ENCODE assay signal across 1 cellular context in the genomic region with DNA sequence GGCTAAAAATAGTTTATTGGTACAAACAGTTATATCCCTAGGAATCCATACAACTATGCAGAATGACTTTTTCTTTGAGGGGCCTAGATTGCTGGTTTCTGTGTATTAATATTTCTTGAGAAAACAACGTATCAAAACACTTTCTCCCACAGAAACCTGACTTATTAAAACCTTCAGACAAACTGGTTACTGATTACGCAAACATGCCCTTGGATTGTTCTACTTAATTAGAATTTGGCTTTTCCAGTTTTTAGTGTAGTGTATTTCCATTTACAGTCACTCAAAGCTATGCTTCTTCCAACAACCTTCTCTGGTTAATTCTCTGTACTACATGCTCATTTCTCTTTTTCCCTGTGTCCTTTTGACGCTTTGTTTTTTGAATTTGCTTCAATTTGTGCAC.
TF ChIP-seq lines count a peak whose summit lies in the region.

No MANE protein-coding gene starts in this region.

TF ChIP-seq in GM23338, 12 proteins besides CTCF, POLR2A, EP300 and RAD21 (continued from another document):
- TF ChIP-seq, protein P1, sequence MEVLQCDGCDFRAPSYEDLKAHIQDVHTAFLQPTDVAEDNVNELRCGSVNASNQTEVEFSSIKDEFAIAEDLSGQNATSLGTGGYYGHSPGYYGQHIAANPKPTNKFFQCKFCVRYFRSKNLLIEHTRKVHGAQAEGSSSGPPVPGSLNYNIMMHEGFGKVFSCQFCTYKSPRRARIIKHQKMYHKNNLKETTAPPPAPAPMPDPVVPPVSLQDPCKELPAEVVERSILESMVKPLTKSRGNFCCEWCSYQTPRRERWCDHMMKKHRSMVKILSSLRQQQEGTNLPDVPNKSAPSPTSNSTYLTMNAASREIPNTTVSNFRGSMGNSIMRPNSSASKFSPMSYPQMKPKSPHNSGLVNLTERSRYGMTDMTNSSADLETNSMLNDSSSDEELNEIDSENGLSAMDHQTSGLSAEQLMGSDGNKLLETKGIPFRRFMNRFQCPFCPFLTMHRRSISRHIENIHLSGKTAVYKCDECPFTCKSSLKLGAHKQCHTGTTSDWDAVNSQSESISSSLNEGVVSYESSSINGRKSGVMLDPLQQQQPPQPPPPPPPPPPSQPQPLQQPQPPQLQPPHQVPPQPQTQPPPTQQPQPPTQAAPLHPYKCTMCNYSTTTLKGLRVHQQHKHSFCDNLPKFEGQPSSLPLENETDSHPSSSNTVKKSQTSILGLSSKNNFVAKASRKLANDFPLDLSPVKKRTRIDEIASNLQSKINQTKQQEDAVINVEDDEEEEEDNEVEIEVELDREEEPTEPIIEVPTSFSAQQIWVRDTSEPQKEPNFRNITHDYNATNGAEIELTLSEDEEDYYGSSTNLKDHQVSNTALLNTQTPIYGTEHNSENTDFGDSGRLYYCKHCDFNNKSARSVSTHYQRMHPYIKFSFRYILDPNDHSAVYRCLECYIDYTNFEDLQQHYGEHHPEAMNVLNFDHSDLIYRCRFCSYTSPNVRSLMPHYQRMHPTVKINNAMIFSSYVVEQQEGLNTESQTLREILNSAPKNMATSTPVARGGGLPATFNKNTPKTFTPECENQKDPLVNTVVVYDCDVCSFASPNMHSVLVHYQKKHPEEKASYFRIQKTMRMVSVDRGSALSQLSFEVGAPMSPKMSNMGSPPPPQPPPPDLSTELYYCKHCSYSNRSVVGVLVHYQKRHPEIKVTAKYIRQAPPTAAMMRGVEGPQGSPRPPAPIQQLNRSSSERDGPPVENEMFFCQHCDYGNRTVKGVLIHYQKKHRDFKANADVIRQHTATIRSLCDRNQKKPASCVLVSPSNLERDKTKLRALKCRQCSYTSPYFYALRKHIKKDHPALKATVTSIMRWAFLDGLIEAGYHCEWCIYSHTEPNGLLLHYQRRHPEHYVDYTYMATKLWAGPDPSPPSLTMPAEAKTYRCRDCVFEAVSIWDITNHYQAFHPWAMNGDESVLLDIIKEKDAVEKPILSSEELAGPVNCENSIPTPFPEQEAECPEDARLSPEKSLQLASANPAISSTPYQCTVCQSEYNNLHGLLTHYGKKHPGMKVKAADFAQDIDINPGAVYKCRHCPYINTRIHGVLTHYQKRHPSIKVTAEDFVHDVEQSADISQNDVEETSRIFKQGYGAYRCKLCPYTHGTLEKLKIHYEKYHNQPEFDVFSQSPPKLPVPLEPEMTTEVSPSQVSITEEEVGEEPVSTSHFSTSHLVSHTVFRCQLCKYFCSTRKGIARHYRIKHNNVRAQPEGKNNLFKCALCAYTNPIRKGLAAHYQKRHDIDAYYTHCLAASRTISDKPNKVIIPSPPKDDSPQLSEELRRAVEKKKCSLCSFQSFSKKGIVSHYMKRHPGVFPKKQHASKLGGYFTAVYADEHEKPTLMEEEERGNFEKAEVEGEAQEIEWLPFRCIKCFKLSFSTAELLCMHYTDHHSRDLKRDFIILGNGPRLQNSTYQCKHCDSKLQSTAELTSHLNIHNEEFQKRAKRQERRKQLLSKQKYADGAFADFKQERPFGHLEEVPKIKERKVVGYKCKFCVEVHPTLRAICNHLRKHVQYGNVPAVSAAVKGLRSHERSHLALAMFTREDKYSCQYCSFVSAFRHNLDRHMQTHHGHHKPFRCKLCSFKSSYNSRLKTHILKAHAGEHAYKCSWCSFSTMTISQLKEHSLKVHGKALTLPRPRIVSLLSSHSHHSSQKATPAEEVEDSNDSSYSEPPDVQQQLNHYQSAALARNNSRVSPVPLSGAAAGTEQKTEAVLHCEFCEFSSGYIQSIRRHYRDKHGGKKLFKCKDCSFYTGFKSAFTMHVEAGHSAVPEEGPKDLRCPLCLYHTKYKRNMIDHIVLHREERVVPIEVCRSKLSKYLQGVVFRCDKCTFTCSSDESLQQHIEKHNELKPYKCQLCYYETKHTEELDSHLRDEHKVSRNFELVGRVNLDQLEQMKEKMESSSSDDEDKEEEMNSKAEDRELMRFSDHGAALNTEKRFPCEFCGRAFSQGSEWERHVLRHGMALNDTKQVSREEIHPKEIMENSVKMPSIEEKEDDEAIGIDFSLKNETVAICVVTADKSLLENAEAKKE (CRISPR knock-in tag; IDR thresholded peaks at IDR 0.05): no peak
- TF ChIP-seq, protein P2, sequence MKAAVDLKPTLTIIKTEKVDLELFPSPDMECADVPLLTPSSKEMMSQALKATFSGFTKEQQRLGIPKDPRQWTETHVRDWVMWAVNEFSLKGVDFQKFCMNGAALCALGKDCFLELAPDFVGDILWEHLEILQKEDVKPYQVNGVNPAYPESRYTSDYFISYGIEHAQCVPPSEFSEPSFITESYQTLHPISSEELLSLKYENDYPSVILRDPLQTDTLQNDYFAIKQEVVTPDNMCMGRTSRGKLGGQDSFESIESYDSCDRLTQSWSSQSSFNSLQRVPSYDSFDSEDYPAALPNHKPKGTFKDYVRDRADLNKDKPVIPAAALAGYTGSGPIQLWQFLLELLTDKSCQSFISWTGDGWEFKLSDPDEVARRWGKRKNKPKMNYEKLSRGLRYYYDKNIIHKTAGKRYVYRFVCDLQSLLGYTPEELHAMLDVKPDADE (IDR thresholded peaks at IDR 0.05): no peak
- TF ChIP-seq CREB1 (CRISPR knock-in tag; IDR thresholded peaks at IDR 0.05; ENCODE audit: low read depth) (no peak), STAT1 (IDR thresholded peaks at IDR 0.05; ENCODE audit: unreplicated experiment) (no peak)
- TF ChIP-seq, protein P3, sequence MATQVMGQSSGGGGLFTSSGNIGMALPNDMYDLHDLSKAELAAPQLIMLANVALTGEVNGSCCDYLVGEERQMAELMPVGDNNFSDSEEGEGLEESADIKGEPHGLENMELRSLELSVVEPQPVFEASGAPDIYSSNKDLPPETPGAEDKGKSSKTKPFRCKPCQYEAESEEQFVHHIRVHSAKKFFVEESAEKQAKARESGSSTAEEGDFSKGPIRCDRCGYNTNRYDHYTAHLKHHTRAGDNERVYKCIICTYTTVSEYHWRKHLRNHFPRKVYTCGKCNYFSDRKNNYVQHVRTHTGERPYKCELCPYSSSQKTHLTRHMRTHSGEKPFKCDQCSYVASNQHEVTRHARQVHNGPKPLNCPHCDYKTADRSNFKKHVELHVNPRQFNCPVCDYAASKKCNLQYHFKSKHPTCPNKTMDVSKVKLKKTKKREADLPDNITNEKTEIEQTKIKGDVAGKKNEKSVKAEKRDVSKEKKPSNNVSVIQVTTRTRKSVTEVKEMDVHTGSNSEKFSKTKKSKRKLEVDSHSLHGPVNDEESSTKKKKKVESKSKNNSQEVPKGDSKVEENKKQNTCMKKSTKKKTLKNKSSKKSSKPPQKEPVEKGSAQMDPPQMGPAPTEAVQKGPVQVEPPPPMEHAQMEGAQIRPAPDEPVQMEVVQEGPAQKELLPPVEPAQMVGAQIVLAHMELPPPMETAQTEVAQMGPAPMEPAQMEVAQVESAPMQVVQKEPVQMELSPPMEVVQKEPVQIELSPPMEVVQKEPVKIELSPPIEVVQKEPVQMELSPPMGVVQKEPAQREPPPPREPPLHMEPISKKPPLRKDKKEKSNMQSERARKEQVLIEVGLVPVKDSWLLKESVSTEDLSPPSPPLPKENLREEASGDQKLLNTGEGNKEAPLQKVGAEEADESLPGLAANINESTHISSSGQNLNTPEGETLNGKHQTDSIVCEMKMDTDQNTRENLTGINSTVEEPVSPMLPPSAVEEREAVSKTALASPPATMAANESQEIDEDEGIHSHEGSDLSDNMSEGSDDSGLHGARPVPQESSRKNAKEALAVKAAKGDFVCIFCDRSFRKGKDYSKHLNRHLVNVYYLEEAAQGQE (IDR thresholded peaks at IDR 0.05; ENCODE audit: unreplicated experiment): no peak
